Comparison of ENCODE assay signal across 14 cellular contexts in genomic region chr6:82980086-82980485, GRCh38.
DNase-seq lines count a peak whose midpoint lies in the region; TF ChIP-seq lines count a peak whose summit lies in the region.
"Had no signal": no experiment of that assay in that cellular context is flagged by ENCODE, and none has a peak within 500 bp of the region (broad histone marks: within the 10 kb centered on the region; RNA-seq: fewer than 3 reads in every experiment).

No MANE protein-coding gene starts in this region.

- CTCF ChIA-PET in AG04449 (lab: Yijun Ruan, JAX) = no interaction called here

- POLR2A ChIA-PET in AG04449 (lab: Yijun Ruan, JAX) = no interaction called here

- H3K36me3 ChIP-seq in adipocyte (ENCODE audit: control insufficient read depth, insufficient read depth, low read length, severe bottlenecking) = no peaks in the 10 kb centered on the region
- H3K36me3 ChIP-seq: SJSA1 had no signal

- no peaks in the 10 kb centered on the region for H3K9me3 ChIP-seq in adipocyte (ENCODE audit: control insufficient read depth, low read length)
- H3K9me3 ChIP-seq: body of pancreas, SJSA1 had no signal

- peaks cover 21% of the 10 kb centered on the region for H3K4me1 ChIP-seq in adipocyte (ENCODE audit: control insufficient read depth, insufficient read depth, low read length)
- H3K4me1 ChIP-seq: body of pancreas, SJSA1 had no signal

- TF ChIP-seq CTCF in AG04449 (IDR thresholded peaks at IDR 0.05; ENCODE audit: insufficient read depth, low read length, missing control alignments) = no peak

- H3K9ac ChIP-seq in adipocyte (ENCODE audit: low read length) = peak overlapping the region; percentile 28

- DNase-seq in AG04449 (ENCODE audit: low read depth, low spot score) (peak; percentile 47), H4 (ENCODE audit: low spot score) (peak; percentile 24), adipocyte (ENCODE audit: low read depth) (peak; percentile 85), fibroblast of the conjunctiva (ENCODE audit: low read depth) (peak; percentile 73), NCI-H2081 (lab: John Stamatoyannopoulos, UW) (no peak), NCI-H1436 treated with DMSO at 0.1 percent for 48 hours (lab: John Stamatoyannopoulos, UW) (no peak), NK-92 (lab: John Stamatoyannopoulos, UW; ENCODE audit: unreplicated experiment) (no peak)
- DNase-seq in activated effector memory CD4-positive, alpha-beta T cell treated with Interleukin-2 at 50 U/mL for 16 hours = no peak
- DNase-seq: activated CD4-positive, alpha-beta memory T cell treated with anti-CD3 and anti-CD28 coated beads for 36 hours; body of pancreas; NCI-H1694 treated with DMSO at 0.1 percent for 48 hours; nucleus accumbens; stimulated activated naive CD4-positive, alpha-beta T cell had no signal

- H3K4me3 ChIP-seq in AG04449 (ENCODE audit: low read depth, low read length) (no peak overlapping the region), adipocyte (ENCODE audit: low read length) (peak overlapping the region; percentile 2)
- H3K4me3 ChIP-seq: body of pancreas, SJSA1 had no signal

- H3K27me3 ChIP-seq in adipocyte (replicated peaks; ENCODE audit: control insufficient read depth, insufficient read depth, low read length) = no peaks in the 10 kb centered on the region
- H3K27me3 ChIP-seq: body of pancreas, SJSA1 had no signal

Comparison
In these comparisons a context has a peak if more than half of its experiments do, and no peak if none do; other contexts are left out.
1. DNase-seq: peak in AG04449 (single experiment), H4 (single experiment), adipocyte (single experiment) and fibroblast of the conjunctiva (single experiment); none in NCI-H2081 (0 of 2), activated effector memory CD4-positive, alpha-beta T cell treated with Interleukin-2 at 50 U/mL for 16 hours (single experiment), NCI-H1436 treated with DMSO at 0.1 percent for 48 hours (single experiment) and NK-92 (single experiment).